In the genomic region with DNA sequence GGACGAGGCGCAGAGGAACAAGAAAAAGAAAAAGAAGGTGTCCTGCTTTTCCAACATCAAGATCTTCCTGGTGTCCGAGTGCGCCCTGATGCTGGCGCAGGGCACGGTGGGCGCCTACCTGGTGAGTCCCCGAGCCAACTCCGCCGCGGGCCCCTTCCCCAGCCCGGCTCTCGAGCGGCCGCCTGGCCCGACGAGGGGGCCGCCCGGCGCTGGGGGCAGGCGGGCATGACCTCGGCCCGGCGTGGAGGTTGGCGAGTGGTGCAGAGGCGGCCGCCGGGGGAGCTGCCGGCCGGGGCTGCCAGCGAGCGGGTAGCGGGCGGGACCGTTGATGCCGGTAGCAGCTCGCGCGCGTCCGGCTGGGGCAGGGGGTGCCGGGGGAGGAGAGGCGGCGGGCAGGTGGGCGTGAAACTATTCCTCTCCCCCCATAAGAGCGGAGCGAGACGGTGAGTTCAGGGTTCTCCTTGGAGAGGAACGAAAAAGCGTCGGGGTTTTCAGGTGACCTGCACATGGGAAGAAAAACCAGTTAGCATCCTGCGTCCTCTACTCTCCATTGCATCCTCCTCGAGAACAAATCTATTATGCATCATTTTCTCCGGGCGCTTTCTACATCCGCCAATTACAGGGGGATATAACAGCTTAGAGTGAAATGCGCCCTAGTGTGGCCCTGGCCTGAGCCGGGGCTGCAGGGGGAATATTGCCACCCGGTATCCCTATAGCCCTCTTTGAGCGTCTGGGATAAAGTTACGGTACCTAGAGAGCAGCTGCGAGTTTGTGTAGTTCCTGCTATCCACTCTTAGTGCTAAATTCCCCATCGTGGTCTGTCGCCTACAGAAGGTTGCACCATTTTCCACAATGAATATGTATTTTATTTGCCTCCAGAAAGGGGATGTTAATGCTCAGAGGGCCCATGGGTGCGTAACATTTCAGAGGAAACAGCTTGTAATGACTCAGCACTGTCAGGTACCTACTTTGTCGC, we compare ENCODE assay signal across 8 cellular contexts. TPM values are rescaled to one million over a fixed set of nuclear protein-coding genes. Genes with fewer than 3 reads are reported as not detected.
DNase-seq lines count a peak whose midpoint lies in the region; ATAC-seq and TF ChIP-seq lines count a peak whose summit lies in the region.

No MANE protein-coding gene starts in this region.

- DNase-seq in stimulated activated CD4-positive, alpha-beta T cell treated with anti-CD3 and anti-CD28 coated beads, Interleukin-12 subunit alpha, Interleukin-12 subunit beta, amount 100 ng/mL, for 4 hours = peak; percentile 39
- no peak for DNase-seq in stimulated activated CD4-positive, alpha-beta T cell treated with anti-CD3 and anti-CD28 coated beads, Interleukin-2, amount 100 ng/mL, for 48 hours
- DNase-seq in astrocyte of the cerebellum (ENCODE audit: low read depth) = no peak
- peak; percentile 43 for DNase-seq in hepatic stellate cell (ENCODE audit: low spot score)
- DNase-seq in psoas muscle = peak; percentile 68 to 73
- no peak for DNase-seq in NCI-H2196 treated with DMSO at 0.1 percent for 48 hours (lab: John Stamatoyannopoulos, UW; ENCODE audit: unreplicated experiment)
- no peak for DNase-seq in DMS153 (lab: John Stamatoyannopoulos, UW)

- in situ Hi-C loops in astrocyte of the cerebellum (cut with HindIII; ENCODE audit: low sequenced_read_pairs) = no loop called here

- no peak for TF ChIP-seq CTCF in astrocyte of the cerebellum (IDR thresholded peaks at IDR 0.05; ENCODE audit: low read depth, low read length, missing control alignments)
- TF ChIP-seq CTCF in psoas muscle (IDR thresholded peaks at IDR 0.05) = peak; percentile 31

- intact Hi-C loops in psoas muscle (cut with DNase I) = loop anchor here (2.0 to 5.0 kb wide), 6 partner anchors 88 to 552 kb away; no protein-coding TSS in a partner anchor

- ATAC-seq in SK-N-SH treated with all-trans-retinoic acid at 6 μM for 48 hours = peak; percentile 60
- ATAC-seq in psoas muscle = peak; percentile 51 to 59 (median 54)

- peak overlapping the region; percentile 66 for H3K4me3 ChIP-seq in astrocyte of the cerebellum (ENCODE audit: low read depth, low read length)
- peak overlapping the region; percentile 81 for H3K4me3 ChIP-seq in psoas muscle

- H3K27me3 ChIP-seq in psoas muscle (ENCODE audit: insufficient read depth in 3 of 3, low read length in 2 of 3) = no peaks in the 10 kb centered on the region

- no peaks in the 10 kb centered on the region for H3K9me3 ChIP-seq in psoas muscle

- 8 to 11% (median 10%) methylated on average over 57 to 65 of the region's 66 CpGs for WGBS in psoas muscle, 3 donors

- no peaks in the 10 kb centered on the region for H3K36me3 ChIP-seq in psoas muscle (ENCODE audit: insufficient read depth in 1 of 2, low read depth in 1 of 2)

- peaks cover 10% of the 10 kb centered on the region for H3K4me1 ChIP-seq in psoas muscle

- H3K27ac ChIP-seq in psoas muscle = peak overlapping the region; percentile 78

TF ChIP-seq in SK-N-SH treated with all-trans-retinoic acid at 6 μM for 48 hours, 23 proteins besides CTCF, POLR2A, EP300 and RAD21:
- TF ChIP-seq ZNF70 (CRISPR knock-in tag; IDR thresholded peaks at IDR 0.05) (no peak), OSR1 (CRISPR knock-in tag; IDR thresholded peaks at IDR 0.05) (no peak), ZFP30 (CRISPR knock-in tag; IDR thresholded peaks at IDR 0.05) (no peak), ISL1 (CRISPR knock-in tag; IDR thresholded peaks at IDR 0.05) (no peak), PPARA (CRISPR knock-in tag; IDR thresholded peaks at IDR 0.05; ENCODE audit: borderline replicate concordance) (no peak), BACH2 (CRISPR knock-in tag; IDR thresholded peaks at IDR 0.05; ENCODE audit: borderline replicate concordance) (no peak), ESRRG (CRISPR knock-in tag; IDR thresholded peaks at IDR 0.05) (no peak), TCF4 (CRISPR knock-in tag; IDR thresholded peaks at IDR 0.05; ENCODE audit: borderline replicate concordance) (no peak), TOX (CRISPR knock-in tag; IDR thresholded peaks at IDR 0.05; ENCODE audit: borderline replicate concordance) (no peak), ZC3H10 (CRISPR knock-in tag; IDR thresholded peaks at IDR 0.05) (no peak), SNAI2 (CRISPR knock-in tag; IDR thresholded peaks at IDR 0.05) (no peak), RARB (CRISPR knock-in tag; IDR thresholded peaks at IDR 0.05) (no peak), ARNTL (CRISPR knock-in tag; IDR thresholded peaks at IDR 0.05; ENCODE audit: borderline replicate concordance, low read depth) (no peak), ZFP3 (CRISPR knock-in tag; IDR thresholded peaks at IDR 0.05) (no peak)
- TF ChIP-seq, protein P1, sequence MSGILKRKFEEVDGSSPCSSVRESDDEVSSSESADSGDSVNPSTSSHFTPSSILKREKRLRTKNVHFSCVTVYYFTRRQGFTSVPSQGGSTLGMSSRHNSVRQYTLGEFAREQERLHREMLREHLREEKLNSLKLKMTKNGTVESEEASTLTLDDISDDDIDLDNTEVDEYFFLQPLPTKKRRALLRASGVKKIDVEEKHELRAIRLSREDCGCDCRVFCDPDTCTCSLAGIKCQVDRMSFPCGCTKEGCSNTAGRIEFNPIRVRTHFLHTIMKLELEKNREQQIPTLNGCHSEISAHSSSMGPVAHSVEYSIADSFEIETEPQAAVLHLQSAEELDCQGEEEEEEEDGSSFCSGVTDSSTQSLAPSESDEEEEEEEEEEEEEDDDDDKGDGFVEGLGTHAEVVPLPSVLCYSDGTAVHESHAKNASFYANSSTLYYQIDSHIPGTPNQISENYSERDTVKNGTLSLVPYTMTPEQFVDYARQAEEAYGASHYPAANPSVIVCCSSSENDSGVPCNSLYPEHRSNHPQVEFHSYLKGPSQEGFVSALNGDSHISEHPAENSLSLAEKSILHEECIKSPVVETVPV (CRISPR knock-in tag; IDR thresholded peaks at IDR 0.05) = no peak
- TF ChIP-seq, protein P2, sequence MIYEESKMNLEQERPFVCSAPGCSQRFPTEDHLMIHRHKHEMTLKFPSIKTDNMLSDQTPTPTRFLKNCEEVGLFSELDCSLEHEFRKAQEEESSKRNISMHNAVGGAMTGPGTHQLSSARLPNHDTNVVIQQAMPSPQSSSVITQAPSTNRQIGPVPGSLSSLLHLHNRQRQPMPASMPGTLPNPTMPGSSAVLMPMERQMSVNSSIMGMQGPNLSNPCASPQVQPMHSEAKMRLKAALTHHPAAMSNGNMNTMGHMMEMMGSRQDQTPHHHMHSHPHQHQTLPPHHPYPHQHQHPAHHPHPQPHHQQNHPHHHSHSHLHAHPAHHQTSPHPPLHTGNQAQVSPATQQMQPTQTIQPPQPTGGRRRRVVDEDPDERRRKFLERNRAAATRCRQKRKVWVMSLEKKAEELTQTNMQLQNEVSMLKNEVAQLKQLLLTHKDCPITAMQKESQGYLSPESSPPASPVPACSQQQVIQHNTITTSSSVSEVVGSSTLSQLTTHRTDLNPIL (CRISPR knock-in tag; IDR thresholded peaks at IDR 0.05; ENCODE audit: low read depth) = no peak
TF ChIP-seq in SK-N-SH treated with all-trans-retinoic acid at 6 μM for 48 hours: peak in this region for 0.

RNA-seq across cellular contexts. Expression of a gene that starts 0.7 kb away (rescaled TPM):
- total RNA-seq in psoas muscle = 1 to 10 TPM; 5.9 to 9.4 (median 9.4) TPM
- 10 to 100 TPM in 1 of 3 donors, 1 to 10 TPM in 2; 3.5 to 10.3 (median 7.0) TPM for polyA plus RNA-seq in psoas muscle

Comparison
In these comparisons a context has a peak if more than half of its experiments do, and no peak if none do; other contexts are left out.
1. DNase-seq: peak in stimulated activated CD4-positive, alpha-beta T cell treated with anti-CD3 and anti-CD28 coated beads, Interleukin-12 subunit alpha, Interleukin-12 subunit beta, amount 100 ng/mL, for 4 hours (single experiment), hepatic stellate cell (single experiment) and psoas muscle (2 of 2); none in stimulated activated CD4-positive, alpha-beta T cell treated with anti-CD3 and anti-CD28 coated beads, Interleukin-2, amount 100 ng/mL, for 48 hours (0 of 2), astrocyte of the cerebellum (single experiment), NCI-H2196 treated with DMSO at 0.1 percent for 48 hours (single experiment) and DMS153 (single experiment).